In the genomic region with DNA sequence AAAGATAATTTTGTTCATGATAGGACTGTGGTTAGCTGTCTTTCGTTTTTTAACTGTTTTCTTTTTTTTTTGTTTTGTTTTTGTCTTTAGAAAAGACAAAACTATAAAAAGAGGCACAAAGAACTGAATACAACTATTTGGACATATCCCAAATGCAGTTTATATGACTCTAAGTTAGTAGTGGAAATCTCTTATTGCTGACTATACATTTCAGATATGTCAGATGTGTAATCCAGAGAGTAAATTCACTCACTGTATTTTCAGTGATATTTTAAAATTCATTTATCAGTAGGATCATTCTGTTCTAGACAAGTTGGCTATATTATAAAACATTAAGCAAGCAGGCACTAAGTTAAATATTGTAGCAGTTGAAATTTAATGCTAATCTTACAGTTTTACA, we compare ENCODE assay signal across 19 cellular contexts. TPM values are rescaled to one million over a fixed set of nuclear protein-coding genes. Genes with fewer than 3 reads are reported as not detected.
A peak's percentile ranks its signal among the peaks of the same experiment; 100 is the strongest.
DNase-seq lines count a peak whose midpoint lies in the region; ATAC-seq and FAIRE-seq lines count a peak whose summit lies in the region.
"Had no signal": no experiment of that assay in that cellular context is flagged by ENCODE, and none has a peak within 500 bp of the region (broad histone marks: within the 10 kb centered on the region; RNA-seq: fewer than 3 reads in every experiment).

No MANE protein-coding gene starts in this region.

- peak overlapping the region; percentile 58 to 90 (median 70) for H3K4me3 Mint-ChIP-seq in CD4-positive, alpha-beta memory T cell
- H3K4me3 Mint-ChIP-seq in activated CD4-positive, alpha-beta memory T cell treated with anti-CD3 and anti-CD28 coated beads, Interleukin-2, amount 10 ng/mL, durations not matched to agents 7 days and 5 days, result peak overlapping the region; percentile 44
- peak overlapping the region in 3 of 5 donors; percentile 6 to 71 (median 41) for H3K4me3 Mint-ChIP-seq in immature natural killer cell
- H3K4me3 Mint-ChIP-seq: CD14-positive monocyte, mesothelial cell of epicardium, type B pancreatic cell had no signal

- peak overlapping the region; percentile 57 for H3K27ac ChIP-seq in CD4-positive, alpha-beta memory T cell (ENCODE audit: low read depth, low read length)
- H3K27ac ChIP-seq: brain microvascular endothelial cell had no signal

- intact Hi-C loops in CD4-positive, alpha-beta memory T cell (cut with micrococcal nuclease), result loop anchor here (10.0 kb wide), 4 partner anchors 50 to 400 kb away; partner anchors contain the start of genes ADORA3, CHI3L2 and TMIGD3

- in situ Hi-C loops in HAP-1 (cut with MboI; ENCODE audit: low sequenced_read_pairs), result no loop called here

- DNase-seq in CD4-positive, alpha-beta memory T cell, result no peak
- no peak for DNase-seq in GM19239 (ENCODE audit: insufficient read length, low spot score)
- no peak for DNase-seq in activated CD4-positive, alpha-beta memory T cell treated with anti-CD3 and anti-CD28 coated beads, Interleukin-2, amount 10 ng/mL, durations not matched to agents 7 days and 5 days
- no peak for DNase-seq in immature natural killer cell
- no peak for DNase-seq in nucleus accumbens (lab: John Stamatoyannopoulos, UW)
- DNase-seq in activated gamma-delta T cell treated with Interleukin-2 at 50 U/mL for 16 hours, result no peak
- DNase-seq in HAP-1 (ENCODE audit: low spot score in 2 of 2), result no peak
- DNase-seq: activated CD4-positive, CD25-positive, alpha-beta regulatory T cell; brain microvascular endothelial cell; kidney; NCI-H2081 treated with DMSO at 0.1 percent for 48 hours; NCI-H526; stimulated activated CD4-positive, alpha-beta T cell treated with anti-CD3 and anti-CD28 coated beads, Interleukin-2, amount 100 ng/mL, for 48 hours; stimulated activated CD8-positive, alpha-beta memory T cell treated with anti-CD3 and anti-CD28 coated beads, Interleukin-4, amount 100 ng/mL, for 48 hours; SW 1271 had no signal

- peak overlapping the region; percentile 83 to 93 (median 91) for H3K27ac Mint-ChIP-seq in CD4-positive, alpha-beta memory T cell
- H3K27ac Mint-ChIP-seq in activated CD4-positive, alpha-beta memory T cell treated with anti-CD3 and anti-CD28 coated beads, Interleukin-2, amount 10 ng/mL, durations not matched to agents 7 days and 5 days, result peak overlapping the region; percentile 61
- H3K27ac Mint-ChIP-seq in immature natural killer cell, result peak overlapping the region; percentile 59 to 84 (median 70)
- H3K27ac Mint-ChIP-seq: mesothelial cell of epicardium, type B pancreatic cell had no signal

- H3K4me1 ChIP-seq in CD4-positive, alpha-beta memory T cell (ENCODE audit: insufficient read depth, low read length), result peaks cover 90% of the 10 kb centered on the region
- peaks cover 12% of the 10 kb centered on the region; the same call in 1 of the 2 replicates for H3K4me1 ChIP-seq in HAP-1

- H3K27me3 Mint-ChIP-seq in CD4-positive, alpha-beta memory T cell, result no peaks in the 10 kb centered on the region
- H3K27me3 Mint-ChIP-seq in activated CD4-positive, alpha-beta memory T cell treated with anti-CD3 and anti-CD28 coated beads, Interleukin-2, amount 10 ng/mL, durations not matched to agents 7 days and 5 days, result no peaks in the 10 kb centered on the region
- H3K27me3 Mint-ChIP-seq in immature natural killer cell (ENCODE audit: low read depth in 3 of 3), result no peaks in the 10 kb centered on the region
- H3K27me3 Mint-ChIP-seq: type B pancreatic cell had no signal

- no peaks in the 10 kb centered on the region for H3K36me3 ChIP-seq in CD4-positive, alpha-beta memory T cell (ENCODE audit: insufficient read depth, low read length)
- no peaks in the 10 kb centered on the region for H3K36me3 ChIP-seq in HAP-1 (replicated peaks)
- H3K36me3 ChIP-seq: brain microvascular endothelial cell had no signal

- H3K4me1 Mint-ChIP-seq in CD4-positive, alpha-beta memory T cell, result peaks cover 63 to 91% (median 75%) of the 10 kb centered on the region in 4 donors
- H3K4me1 Mint-ChIP-seq in activated CD4-positive, alpha-beta memory T cell treated with anti-CD3 and anti-CD28 coated beads, Interleukin-2, amount 10 ng/mL, durations not matched to agents 7 days and 5 days, result peaks cover 77% of the 10 kb centered on the region
- peaks cover 88 to 98% of the 10 kb centered on the region in 2 donors for H3K4me1 Mint-ChIP-seq in immature natural killer cell

- H3K9me3 ChIP-seq in CD4-positive, alpha-beta memory T cell (ENCODE audit: control insufficient read depth in 1 of 2, low read length in 2 of 2), result no peaks in the 10 kb centered on the region
- no peaks in the 10 kb centered on the region for H3K9me3 ChIP-seq in HAP-1

- POLR2A ChIA-PET in CD4-positive, alpha-beta memory T cell (lab: Charles Lee; ENCODE audit: partially characterized antibody), result interaction anchor here (1.2 to 10.8 kb wide), 5 partner anchors 9 to 108 kb away, joined by 3 to 244 read pairs (median 4); no protein-coding TSS in a partner anchor
- POLR2A ChIA-PET in activated CD4-positive, alpha-beta memory T cell treated with anti-CD3 and anti-CD28 coated beads, Interleukin-2, amount 10 ng/mL, durations not matched to agents 7 days and 5 days (lab: Charles Lee), result interaction anchor here (4.4 to 12.5 kb wide), 4 partner anchors 9 to 118 kb away, joined by 21 to 641 read pairs (median 321); no protein-coding TSS in a partner anchor

- ATAC-seq in GM21367 (IDR thresholded peaks at IDR 0.05; ENCODE audit: unreplicated experiment), result no peak

- no peaks in the 10 kb centered on the region for H3K27me3 ChIP-seq in CD4-positive, alpha-beta memory T cell (ENCODE audit: insufficient read depth, low read length)
- no peaks in the 10 kb centered on the region for H3K27me3 ChIP-seq in HAP-1 (ENCODE audit: low read depth)
- H3K27me3 ChIP-seq: brain microvascular endothelial cell had no signal

- no peak overlapping the region for H3K4me3 ChIP-seq in CD4-positive, alpha-beta memory T cell (ENCODE audit: low read length in 2 of 2)
- H3K4me3 ChIP-seq in HAP-1, result no peak overlapping the region

- H3K9me3 Mint-ChIP-seq in CD4-positive, alpha-beta memory T cell, result no peaks in the 10 kb centered on the region
- no peaks in the 10 kb centered on the region for H3K9me3 Mint-ChIP-seq in activated CD4-positive, alpha-beta memory T cell treated with anti-CD3 and anti-CD28 coated beads, Interleukin-2, amount 10 ng/mL, durations not matched to agents 7 days and 5 days
- no peaks in the 10 kb centered on the region for H3K9me3 Mint-ChIP-seq in immature natural killer cell
- H3K9me3 Mint-ChIP-seq: CD14-positive monocyte, mesothelial cell of epicardium, type B pancreatic cell had no signal

- CTCF ChIA-PET in CD4-positive, alpha-beta memory T cell (lab: Charles Lee; ENCODE audit: partially characterized antibody), result interaction anchor here (0.6 to 7.3 kb wide), 4 partner anchors 21 to 668 kb away, joined by 3 to 44 read pairs (median 5); no protein-coding TSS in a partner anchor
- CTCF ChIA-PET in activated CD4-positive, alpha-beta memory T cell treated with anti-CD3 and anti-CD28 coated beads, Interleukin-2, amount 10 ng/mL, durations not matched to agents 7 days and 5 days (lab: Charles Lee), result interaction anchor here (0.8 to 8.4 kb wide), 3 partner anchors 9 to 122 kb away, joined by 3 to 85 read pairs (median 4); no protein-coding TSS in a partner anchor

- H3K36me3 Mint-ChIP-seq in CD4-positive, alpha-beta memory T cell, result peaks cover 4 to 21% of the 10 kb centered on the region in 2 donors
- H3K36me3 Mint-ChIP-seq in activated CD4-positive, alpha-beta memory T cell treated with anti-CD3 and anti-CD28 coated beads, Interleukin-2, amount 10 ng/mL, durations not matched to agents 7 days and 5 days (ENCODE audit: low read depth), result peaks cover 55% of the 10 kb centered on the region
- H3K36me3 Mint-ChIP-seq in immature natural killer cell, result no peaks in the 10 kb centered on the region
- H3K36me3 Mint-ChIP-seq: mesothelial cell of epicardium, type B pancreatic cell had no signal

- peak; percentile 37 for FAIRE-seq in GM19239 (lab: Jason Lieb, UNC)
- FAIRE-seq: kidney had no signal

RNA-seq across cellular contexts. Expression of gene RAP1A, which starts 5.7 kb away (rescaled TPM):
- total RNA-seq in CD4-positive, alpha-beta memory T cell, result 100 to 1,000 TPM; 130 to 134 TPM
- 10 to 100 TPM; 67.2 to 85.7 TPM for polyA plus RNA-seq in CD4-positive, alpha-beta memory T cell
- total RNA-seq in activated CD4-positive, alpha-beta memory T cell treated with anti-CD3 and anti-CD28 coated beads, Interleukin-2, amount 10 ng/mL, durations not matched to agents 7 days and 5 days, result 100 to 1,000 TPM; 219 to 221 TPM
- 10 to 100 TPM; 45.6 to 67.3 (median 61.1) TPM for polyA plus RNA-seq in immature natural killer cell
